Comparison of ENCODE assay signal across 8 cellular contexts in the genomic region with DNA sequence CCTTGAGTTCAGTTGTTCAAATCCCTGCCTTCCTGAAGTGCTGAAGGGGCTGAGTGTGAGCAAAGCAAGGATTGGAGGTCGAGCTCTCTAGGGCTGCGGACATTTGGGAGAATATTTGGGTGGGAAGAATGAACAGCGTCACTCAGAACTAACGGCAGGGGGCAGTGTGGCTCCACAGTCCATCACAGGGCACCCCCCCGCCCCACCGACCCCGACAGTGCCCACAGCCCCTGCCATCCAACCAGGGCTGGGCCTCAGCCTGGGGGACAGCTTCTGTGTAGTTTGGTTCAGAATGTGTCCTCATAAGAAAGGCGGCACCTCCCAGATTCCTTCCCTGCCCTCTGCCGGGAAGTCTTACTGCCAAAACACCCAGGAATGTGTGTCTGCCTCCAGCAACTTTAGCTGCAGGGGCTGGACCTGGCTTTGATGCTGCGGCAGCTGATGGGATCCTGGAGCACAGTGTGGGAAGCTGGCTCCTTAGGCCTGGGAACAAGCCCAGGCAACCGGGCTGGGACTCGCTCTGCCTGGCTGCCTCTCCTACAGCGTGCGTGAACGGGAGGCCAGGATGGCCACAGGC.
DNase-seq lines count a peak whose midpoint lies in the region; ATAC-seq and TF ChIP-seq lines count a peak whose summit lies in the region.

No MANE protein-coding gene starts in this region.

- no peaks in the 10 kb centered on the region for H3K27me3 ChIP-seq in right cardiac atrium (ENCODE audit: control insufficient read depth, insufficient read depth)

- peak; percentile 66 for TF ChIP-seq CTCF in astrocyte of the cerebellum (IDR thresholded peaks at IDR 0.05; ENCODE audit: low read depth, low read length, missing control alignments)

- intact Hi-C loops in right cardiac atrium (cut with DNase I), result loop anchor here (1.0 to 5.0 kb wide), 4 partner anchors 165 to 505 kb away; no protein-coding TSS in a partner anchor

- DNase-seq in activated T-cell treated with anti-CD3 and anti-CD28 coated beads for 48 hours (ENCODE audit: low read depth) (peak; percentile 12), activated T-cell treated with anti-CD3 and anti-CD28 coated beads for 4 hours (no peak), NCI-H345 (lab: John Stamatoyannopoulos, UW) (peak; percentile 57), astrocyte of the cerebellum (ENCODE audit: low read depth) (peak; percentile 99), right cardiac atrium (peak; percentile 89 to 93 (median 91)), retina (peak; percentile 82), T-helper 9 cell (no peak)

- no peak overlapping the region for H3K4me3 ChIP-seq in astrocyte of the cerebellum (ENCODE audit: low read depth, low read length)
- no peak overlapping the region for H3K4me3 ChIP-seq in right cardiac atrium (ENCODE audit: low read length)

- no peak overlapping the region for H3K27ac ChIP-seq in right cardiac atrium (ENCODE audit: low read length)

- in situ Hi-C loops in astrocyte of the cerebellum (cut with HindIII; ENCODE audit: low sequenced_read_pairs), result loop anchor here (5.0 to 25.0 kb wide), 2 partner anchors 170 to 325 kb away; no protein-coding TSS in a partner anchor

- whole genome bisulfite sequencing in right cardiac atrium, result 13% methylated on average over 15 of the region's 15 CpGs

- ATAC-seq in right cardiac atrium (peak; percentile 90 to 96), HG03280 (IDR thresholded peaks at IDR 0.05; ENCODE audit: unreplicated experiment) (no peak)

- H3K4me1 ChIP-seq in right cardiac atrium (ENCODE audit: control insufficient read depth, insufficient read depth, low read length), result peaks cover 1% of the 10 kb centered on the region

- H3K9me3 ChIP-seq in right cardiac atrium (ENCODE audit: control insufficient read depth, low read length), result no peaks in the 10 kb centered on the region

Comparison
In these comparisons a context has a peak if more than half of its experiments do, and no peak if none do; other contexts are left out.
1. DNase-seq: peak in activated T-cell treated with anti-CD3 and anti-CD28 coated beads for 48 hours (single experiment), NCI-H345 (single experiment), astrocyte of the cerebellum (single experiment), right cardiac atrium (3 of 3) and retina (single experiment); none in activated T-cell treated with anti-CD3 and anti-CD28 coated beads for 4 hours (single experiment) and T-helper 9 cell (single experiment).